Comparison of ENCODE assay signal across 12 cellular contexts in the genomic region with DNA sequence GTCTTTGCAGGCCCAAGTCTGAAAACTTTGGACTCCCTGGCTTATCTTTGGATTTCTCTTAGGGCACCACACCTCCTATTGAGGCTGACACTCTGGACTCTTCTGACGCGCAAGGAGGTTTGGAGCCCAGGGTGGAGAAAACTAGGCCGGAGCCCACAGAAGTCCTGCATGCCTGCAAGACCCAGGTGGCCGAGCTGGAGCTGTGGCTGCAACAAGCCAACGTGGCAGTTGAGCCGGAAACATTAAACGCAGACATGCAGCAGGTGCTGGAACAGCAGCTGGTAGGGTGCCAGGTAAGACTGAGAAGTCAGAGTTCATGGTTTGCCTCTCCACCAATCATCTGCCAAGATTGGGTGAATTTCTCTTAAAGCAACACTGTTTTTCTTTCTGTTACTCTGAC.
DNase-seq lines count a peak whose midpoint lies in the region; ATAC-seq and TF ChIP-seq lines count a peak whose summit lies in the region.
"Had no signal": no experiment of that assay in that cellular context is flagged by ENCODE, and none has a peak within 500 bp of the region (broad histone marks: within the 10 kb centered on the region; RNA-seq: fewer than 3 reads in every experiment).

No MANE protein-coding gene starts in this region.

- H3K4me1 Mint-ChIP-seq in nephron, result peaks cover 18% of the 10 kb centered on the region

- H3K9ac ChIP-seq in colonic mucosa (ENCODE audit: low read depth in 2 of 2, low read length in 2 of 2), result peak overlapping the region in 1 of 2 donors; percentile 69

- H3K27ac Mint-ChIP-seq in nephron, result peak overlapping the region in 2 of 3 experiments; percentile 25 to 29
- H3K27ac Mint-ChIP-seq: T-helper 2 cell treated with Interferon-gamma antibody and Interleukin-4, amounts not matched to agents 5 μg/mL and 100 μg/mL, for 36 hours had no signal

- no peaks in the 10 kb centered on the region for H3K36me3 ChIP-seq in colonic mucosa

- H3K27me3 ChIP-seq in colonic mucosa, result no peaks in the 10 kb centered on the region

- H3K27ac ChIP-seq in colonic mucosa, result peak overlapping the region; percentile 81

- intact Hi-C loops in colonic mucosa (cut with DNase I), result no loop called here

- DNase-seq in D341Med (ENCODE audit: low spot score), result peak; percentile 36
- DNase-seq in NCI-H2029 (lab: John Stamatoyannopoulos, UW), result peak; percentile 72
- DNase-seq in colonic mucosa, result peak; percentile 86
- no peak for DNase-seq in putamen (ENCODE audit: low spot score)
- DNase-seq in RKO (ENCODE audit: low spot score), result no peak
- DNase-seq in NCI-H446 (lab: John Stamatoyannopoulos, UW), result no peak
- DNase-seq: cerebellar nuclear complex; naive thymus-derived CD8-positive, alpha-beta T cell; stimulated activated CD4-positive, alpha-beta T cell treated with anti-CD3 and anti-CD28 coated beads, Interleukin-4, amount 100 ng/mL, for 4 hours had no signal

- H3K4me1 ChIP-seq in colonic mucosa, result no peaks in the 10 kb centered on the region

- no peak overlapping the region for H3K4me3 ChIP-seq in colonic mucosa

- peaks cover 15% of the 10 kb centered on the region for H3K36me3 Mint-ChIP-seq in nephron (ENCODE audit: low read depth)

- H3K9me3 ChIP-seq in colonic mucosa, result no peaks in the 10 kb centered on the region

- H3K9me3 Mint-ChIP-seq in nephron, result no peaks in the 10 kb centered on the region
- H3K9me3 Mint-ChIP-seq: naive thymus-derived CD8-positive, alpha-beta T cell; T-helper 2 cell treated with Interferon-gamma antibody and Interleukin-4, amounts not matched to agents 5 μg/mL and 100 μg/mL, for 36 hours had no signal

- no peaks in the 10 kb centered on the region for H3K27me3 Mint-ChIP-seq in nephron (ENCODE audit: low read depth)
- H3K27me3 Mint-ChIP-seq: naive thymus-derived CD8-positive, alpha-beta T cell had no signal

- ATAC-seq in HG03139 (IDR thresholded peaks at IDR 0.05; ENCODE audit: unreplicated experiment), result no peak
- ATAC-seq: naive thymus-derived CD8-positive, alpha-beta T cell had no signal

- no peak overlapping the region for H3K4me3 Mint-ChIP-seq in nephron
- H3K4me3 Mint-ChIP-seq: naive thymus-derived CD8-positive, alpha-beta T cell; T-helper 2 cell treated with Interferon-gamma antibody and Interleukin-4, amounts not matched to agents 5 μg/mL and 100 μg/mL, for 36 hours had no signal

- TF ChIP-seq CTCF in colonic mucosa (IDR thresholded peaks at IDR 0.05) (no peak), nephron (IDR thresholded peaks at IDR 0.05; ENCODE audit: unreplicated experiment in 3 of 3) (no peak)

Comparison
In these comparisons a context has a peak if more than half of its experiments do, and no peak if none do; other contexts are left out.
1. DNase-seq: peak in D341Med (single experiment), NCI-H2029 (single experiment) and colonic mucosa (single experiment); none in putamen (single experiment), RKO (single experiment) and NCI-H446 (0 of 2).